19 cellular contexts compared by ENCODE assay signal in genomic region chr20:13211956-13212618, GRCh38. TPM values are rescaled to one million over a fixed set of nuclear protein-coding genes. Genes with fewer than 3 reads are reported as not detected.
DNase-seq lines count a peak whose midpoint lies in the region; ATAC-seq and TF ChIP-seq lines count a peak whose summit lies in the region.
"Had no signal": no experiment of that assay in that cellular context is flagged by ENCODE, and none has a peak within 500 bp of the region (broad histone marks: within the 10 kb centered on the region; RNA-seq: fewer than 3 reads in every experiment).

No MANE protein-coding gene starts in this region.

- TF ChIP-seq POLR2A in breast epithelium (IDR thresholded peaks at IDR 0.05) = no peak

- no TSS peak for BruUV-seq in MCF 10A (replicated peaks; lab: Mats Ljungman, UMichigan)

- CTCF ChIA-PET in MCF 10A (lab: Yijun Ruan, JAX) = interaction anchor here (0.6 to 1.4 kb wide), 3 partner anchors 29 to 94 kb away, joined by 5 to 7 read pairs (median 5); no protein-coding TSS in a partner anchor

- H3K4me1 Mint-ChIP-seq in MCF 10A (ENCODE audit: insufficient read depth, unreplicated experiment) = peaks cover 17% of the 10 kb centered on the region
- peaks cover 30% of the 10 kb centered on the region for H3K4me1 Mint-ChIP-seq in activated T-helper 2 cell treated with anti-CD3 and anti-CD28 coated beads, Interferon-gamma antibody, Interleukin-2, Interleukin-4, amounts not matched to agents 10 μg/mL and 5 μg/mL and 100 μg/mL, durations not matched to agents 14 hours and 24 hours and 36 hours (ENCODE audit: low read depth)
- H3K4me1 Mint-ChIP-seq: B cell had no signal

- intact Hi-C loops in MCF 10A (cut with micrococcal nuclease) (loop anchor here (10.0 kb wide), 1 partner anchor 87 kb away; no protein-coding TSS in a partner anchor), breast epithelium (cut with DNase I; ENCODE audit: low total_unique reads) (no loop called here)
- intact Hi-C loops in activated T-helper 2 cell treated with anti-CD3 and anti-CD28 coated beads, Interferon-gamma antibody, Interleukin-2, Interleukin-4, amounts not matched to agents 10 μg/mL and 5 μg/mL and 100 μg/mL, durations not matched to agents 14 hours and 24 hours and 36 hours (cut with micrococcal nuclease) = loop anchor here (1.0 kb wide), 2 partner anchors 17 to 35 kb away; no protein-coding TSS in a partner anchor

- H3K4me1 ChIP-seq in breast epithelium = no peaks in the 10 kb centered on the region

- H3K36me3 ChIP-seq in breast epithelium = no peaks in the 10 kb centered on the region
- H3K36me3 ChIP-seq: BLaER1 treated with 17β-estradiol and CSF1 and Interleukin-3, amounts not matched to agents 10 nM and 100 nM had no signal

- H3K27me3 ChIP-seq in breast epithelium = no peaks in the 10 kb centered on the region

- no peak overlapping the region for H3K27ac ChIP-seq in breast epithelium
- H3K27ac ChIP-seq: 22Rv1, HL-60 had no signal

- H3K27ac Mint-ChIP-seq in MCF 10A (ENCODE audit: low read depth, unreplicated experiment) = peak overlapping the region; percentile 53
- peak overlapping the region; percentile 29 for H3K27ac Mint-ChIP-seq in activated T-helper 2 cell treated with anti-CD3 and anti-CD28 coated beads, Interferon-gamma antibody, Interleukin-2, Interleukin-4, amounts not matched to agents 10 μg/mL and 5 μg/mL and 100 μg/mL, durations not matched to agents 14 hours and 24 hours and 36 hours
- H3K27ac Mint-ChIP-seq: B cell; CD8-positive, alpha-beta T cell; HFFc6 had no signal

- H3K27me3 Mint-ChIP-seq in MCF 10A (ENCODE audit: insufficient read depth, unreplicated experiment) = no peaks in the 10 kb centered on the region
- peaks cover 32% of the 10 kb centered on the region for H3K27me3 Mint-ChIP-seq in activated T-helper 2 cell treated with anti-CD3 and anti-CD28 coated beads, Interferon-gamma antibody, Interleukin-2, Interleukin-4, amounts not matched to agents 10 μg/mL and 5 μg/mL and 100 μg/mL, durations not matched to agents 14 hours and 24 hours and 36 hours (ENCODE audit: low read depth)

- ATAC-seq in SK-N-SH treated with all-trans-retinoic acid at 6 μM for 48 hours = no peak
- ATAC-seq in GM18870 (IDR thresholded peaks at IDR 0.05; ENCODE audit: unreplicated experiment) = no peak
- ATAC-seq: CD8-positive, alpha-beta T cell; HCT116; K562 had no signal

- no peak for TF ChIP-seq CTCF in MCF 10A (IDR thresholded peaks at IDR 0.05; ENCODE audit: unreplicated experiment)
- no peak for TF ChIP-seq CTCF in breast epithelium (IDR thresholded peaks at IDR 0.05)
- TF ChIP-seq CTCF in fibroblast of mammary gland (conservative IDR thresholded peaks at IDR 0.05; ENCODE audit: control insufficient read depth, insufficient read depth, low read depth, low read length) = no peak

- no peaks in the 10 kb centered on the region for H3K36me3 Mint-ChIP-seq in MCF 10A (ENCODE audit: insufficient read depth, unreplicated experiment)
- no peaks in the 10 kb centered on the region for H3K36me3 Mint-ChIP-seq in activated T-helper 2 cell treated with anti-CD3 and anti-CD28 coated beads, Interferon-gamma antibody, Interleukin-2, Interleukin-4, amounts not matched to agents 10 μg/mL and 5 μg/mL and 100 μg/mL, durations not matched to agents 14 hours and 24 hours and 36 hours (ENCODE audit: low read depth)
- H3K36me3 Mint-ChIP-seq: CD8-positive, alpha-beta T cell had no signal

- no peaks in the 10 kb centered on the region for H3K9me3 ChIP-seq in breast epithelium
- H3K9me3 ChIP-seq: BLaER1 treated with 17β-estradiol and CSF1 and Interleukin-3, amounts not matched to agents 10 nM and 100 nM had no signal

- POLR2A ChIA-PET in MCF 10A (lab: Yijun Ruan, JAX) = interaction anchor here (0.7 to 1.5 kb wide), 4 partner anchors 9 to 572 kb away, joined by 3 to 8 read pairs (median 6); partner anchors contain the start of genes ESF1, ISM1 and NDUFAF5

- no peak for DNase-seq in MCF 10A (ENCODE audit: unreplicated experiment)
- no peak for DNase-seq in breast epithelium (ENCODE audit: low spot score in 2 of 2)
- DNase-seq in activated T-helper 2 cell treated with anti-CD3 and anti-CD28 coated beads, Interferon-gamma antibody, Interleukin-2, Interleukin-4, amounts not matched to agents 10 μg/mL and 5 μg/mL and 100 μg/mL, durations not matched to agents 14 hours and 24 hours and 36 hours (ENCODE audit: low spot score) = no peak
- DNase-seq in fibroblast of mammary gland (ENCODE audit: low read depth) = peak; percentile 12
- no peak for DNase-seq in effector CD8-positive, alpha-beta T cell (lab: John Stamatoyannopoulos, UW)
- DNase-seq: Calu3; CD8-positive, alpha-beta T cell; GOT3; H7; HFFc6; IMR-90 had no signal

- no peak overlapping the region for H3K4me3 Mint-ChIP-seq in MCF 10A (ENCODE audit: unreplicated experiment)
- H3K4me3 Mint-ChIP-seq in activated T-helper 2 cell treated with anti-CD3 and anti-CD28 coated beads, Interferon-gamma antibody, Interleukin-2, Interleukin-4, amounts not matched to agents 10 μg/mL and 5 μg/mL and 100 μg/mL, durations not matched to agents 14 hours and 24 hours and 36 hours (ENCODE audit: low read depth) = no peak overlapping the region
- H3K4me3 Mint-ChIP-seq: B cell; CD8-positive, alpha-beta T cell; HFFc6 had no signal

- no peaks in the 10 kb centered on the region for H3K9me3 Mint-ChIP-seq in MCF 10A (ENCODE audit: unreplicated experiment)
- no peaks in the 10 kb centered on the region for H3K9me3 Mint-ChIP-seq in activated T-helper 2 cell treated with anti-CD3 and anti-CD28 coated beads, Interferon-gamma antibody, Interleukin-2, Interleukin-4, amounts not matched to agents 10 μg/mL and 5 μg/mL and 100 μg/mL, durations not matched to agents 14 hours and 24 hours and 36 hours
- H3K9me3 Mint-ChIP-seq: CD8-positive, alpha-beta T cell; HFFc6 had no signal

- H3K4me3 ChIP-seq in breast epithelium = no peak overlapping the region
- no peak overlapping the region for H3K4me3 ChIP-seq in fibroblast of mammary gland (ENCODE audit: control insufficient read depth, low read depth, low read length)
- H3K4me3 ChIP-seq: BLaER1 treated with 17β-estradiol and CSF1 and Interleukin-3, amounts not matched to agents 10 nM and 100 nM; K562 had no signal

TF ChIP-seq in SK-N-SH treated with all-trans-retinoic acid at 6 μM for 48 hours, 23 proteins besides CTCF, POLR2A, EP300 and RAD21:
- no peak for TF ChIP-seq ZNF8 (CRISPR knock-in tag; IDR thresholded peaks at IDR 0.05)
- no peak for TF ChIP-seq TCF4 (CRISPR knock-in tag; IDR thresholded peaks at IDR 0.05; ENCODE audit: borderline replicate concordance)
- TF ChIP-seq BACH2 (CRISPR knock-in tag; IDR thresholded peaks at IDR 0.05; ENCODE audit: borderline replicate concordance) = no peak
- TF ChIP-seq PATZ1 (CRISPR knock-in tag; IDR thresholded peaks at IDR 0.05; ENCODE audit: borderline replicate concordance) = no peak
- TF ChIP-seq ZFP3 (CRISPR knock-in tag; IDR thresholded peaks at IDR 0.05) = no peak
- no peak for TF ChIP-seq GLIS3 (CRISPR knock-in tag; IDR thresholded peaks at IDR 0.05)
- no peak for TF ChIP-seq ISL1 (CRISPR knock-in tag; IDR thresholded peaks at IDR 0.05)
- no peak for TF ChIP-seq TOX (CRISPR knock-in tag; IDR thresholded peaks at IDR 0.05; ENCODE audit: borderline replicate concordance)
- no peak for TF ChIP-seq CSRNP3 (CRISPR knock-in tag; IDR thresholded peaks at IDR 0.05)
- TF ChIP-seq ESRRG (CRISPR knock-in tag; IDR thresholded peaks at IDR 0.05) = no peak

RNA-seq across cellular contexts. Expression of gene ISM1, which starts 9.0 kb away (rescaled TPM):
- total RNA-seq in MCF 10A (2022) (1.0 and 1.3 TPM in 2 replicates), breast epithelium (10 to 100 TPM; 13.0 to 18.7 (median 15.2) TPM)
- 3.9 and 4.0 TPM in 2 replicates for total RNA-seq in activated T-helper 2 cell treated with anti-CD3 and anti-CD28 coated beads, Interferon-gamma antibody, Interleukin-2, Interleukin-4, amounts not matched to agents 10 μg/mL and 5 μg/mL and 100 μg/mL, durations not matched to agents 14 hours and 24 hours and 36 hours
- total RNA-seq: B cell, Calu3, H7, IMR-90, K562 had no signal
